Comparison of ENCODE assay signal across 25 cellular contexts in the genomic region with DNA sequence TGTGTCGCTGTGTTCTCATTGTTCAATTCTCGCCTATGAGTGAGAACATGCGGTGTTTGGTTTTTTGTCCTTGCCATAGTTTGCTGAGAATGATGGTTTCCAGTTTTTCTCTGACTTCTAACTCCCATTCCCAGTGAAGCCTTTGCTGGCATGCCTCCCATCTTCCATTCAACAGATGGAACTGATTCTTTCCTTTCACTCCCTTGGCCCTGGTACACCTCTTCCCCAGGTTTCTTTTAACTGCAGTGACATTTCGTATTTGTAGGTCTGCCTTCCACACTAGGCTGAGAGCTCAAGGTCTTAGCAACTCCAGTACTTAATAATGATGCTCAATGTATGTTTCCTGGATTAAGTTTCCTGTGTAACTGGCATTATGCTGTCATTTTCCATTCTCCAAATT. TPM values are rescaled to one million over a fixed set of nuclear protein-coding genes. Genes with fewer than 3 reads are reported as not detected.
DNase-seq lines count a peak whose midpoint lies in the region; FAIRE-seq and TF ChIP-seq lines count a peak whose summit lies in the region.
"Had no signal": no experiment of that assay in that cellular context is flagged by ENCODE, and none has a peak within 500 bp of the region (broad histone marks: within the 10 kb centered on the region; RNA-seq: fewer than 3 reads in every experiment).

No MANE protein-coding gene starts in this region.

- H3K4me3 ChIP-seq in breast epithelium: no peak overlapping the region
- H3K4me3 ChIP-seq in SK-N-SH (ENCODE audit: low read depth in 2 of 2, low read length in 1 of 2): no peak overlapping the region
- H3K4me3 ChIP-seq in testis: no peak overlapping the region
- H3K4me3 ChIP-seq: A549, SJCRH30 had no signal

- peaks cover 18% of the 10 kb centered on the region for H3K4me1 Mint-ChIP-seq in MCF 10A (ENCODE audit: insufficient read depth, unreplicated experiment)
- H3K4me1 Mint-ChIP-seq in activated T-helper 1 cell treated with anti-CD3 and anti-CD28 coated beads, Interleukin-12 subunit alpha, Interleukin-12 subunit beta, Interleukin-2, Interleukin-4 antibody, amounts not matched to agents 30 ng/mL and 10 ng/mL and 1 ng/mL, durations not matched to agents 14 hours and 24 hours and 36 hours (ENCODE audit: low read depth): no peaks in the 10 kb centered on the region
- H3K4me1 Mint-ChIP-seq: CD4-positive, alpha-beta memory T cell had no signal

- no peak overlapping the region for H3K4me3 Mint-ChIP-seq in MCF 10A (ENCODE audit: unreplicated experiment)
- H3K4me3 Mint-ChIP-seq in activated T-helper 1 cell treated with anti-CD3 and anti-CD28 coated beads, Interleukin-12 subunit alpha, Interleukin-12 subunit beta, Interleukin-2, Interleukin-4 antibody, amounts not matched to agents 30 ng/mL and 10 ng/mL and 1 ng/mL, durations not matched to agents 14 hours and 24 hours and 36 hours: no peak overlapping the region
- H3K4me3 Mint-ChIP-seq: CD4-positive, alpha-beta memory T cell had no signal

- H2AFZ ChIP-seq in SK-N-SH (ENCODE audit: low read depth): no peak overlapping the region

- H3K27ac Mint-ChIP-seq in MCF 10A (ENCODE audit: low read depth, unreplicated experiment): peak overlapping the region; percentile 32
- no peak overlapping the region for H3K27ac Mint-ChIP-seq in activated T-helper 1 cell treated with anti-CD3 and anti-CD28 coated beads, Interleukin-12 subunit alpha, Interleukin-12 subunit beta, Interleukin-2, Interleukin-4 antibody, amounts not matched to agents 30 ng/mL and 10 ng/mL and 1 ng/mL, durations not matched to agents 14 hours and 24 hours and 36 hours
- H3K27ac Mint-ChIP-seq: CD4-positive, alpha-beta memory T cell had no signal

- H3K9me2 ChIP-seq in SK-N-SH: no peaks in the 10 kb centered on the region

- H3K4me1 ChIP-seq in breast epithelium: peaks cover 0 to 7% of the 10 kb centered on the region in 2 donors
- peaks cover 4 to 15% of the 10 kb centered on the region in 2 experiments; a peak in 3 of 4 replicates for H3K4me1 ChIP-seq in SK-N-SH (ENCODE audit: control insufficient read depth in 1 of 2, insufficient read depth in 2 of 2, low read depth in 1 of 2, low read length in 1 of 2)
- H3K4me1 ChIP-seq in testis: no peaks in the 10 kb centered on the region
- H3K4me1 ChIP-seq: SJCRH30 had no signal

- CTCF ChIA-PET in MCF 10A (lab: Yijun Ruan, JAX) (interaction anchor here (0.6 to 0.7 kb wide), 2 partner anchors 479 to 496 kb away, joined by 3 read pairs; partner anchors contain the start of gene TRAPPC8), SK-N-SH (lab: Yijun Ruan, JAX) (interaction anchor here (1.5 to 2.2 kb wide), 3 partner anchors 12 to 47 kb away, joined by 5 to 7 read pairs (median 7); no protein-coding TSS in a partner anchor)

- H3F3A ChIP-seq in SK-N-SH (replicated peaks; ENCODE audit: insufficient read depth): peaks cover 4% of the 10 kb centered on the region

- H3K9me3 ChIP-seq in breast epithelium (no peaks in the 10 kb centered on the region), SK-N-SH (no peaks in the 10 kb centered on the region), testis (no peaks in the 10 kb centered on the region)
- H3K9me3 ChIP-seq: A549, SJCRH30 had no signal

- TF ChIP-seq EP300 in SK-N-SH (IDR thresholded peaks at IDR 0.05; ENCODE audit: borderline replicate concordance in 1 of 2, low read depth in 1 of 2, low read length in 1 of 2): no peak

- no peak for TF ChIP-seq RAD21 in SK-N-SH (IDR thresholded peaks at IDR 0.05; ENCODE audit: low read length)

- WGBS in SK-N-SH (ENCODE audit: low lambda C conversion rate): 88% methylated on average over 4 of the region's 4 CpGs
- WGBS in testis, 2 donors: 87 to 88% methylated on average over 4 of the region's 4 CpGs

- H3K9me3 Mint-ChIP-seq in MCF 10A (ENCODE audit: unreplicated experiment): peaks cover 3% of the 10 kb centered on the region
- H3K9me3 Mint-ChIP-seq in activated T-helper 1 cell treated with anti-CD3 and anti-CD28 coated beads, Interleukin-12 subunit alpha, Interleukin-12 subunit beta, Interleukin-2, Interleukin-4 antibody, amounts not matched to agents 30 ng/mL and 10 ng/mL and 1 ng/mL, durations not matched to agents 14 hours and 24 hours and 36 hours: no peaks in the 10 kb centered on the region
- H3K9me3 Mint-ChIP-seq: CD4-positive, alpha-beta memory T cell had no signal

- intact Hi-C loops in MCF 10A (cut with micrococcal nuclease): no loop called here
- intact Hi-C loops in breast epithelium (cut with DNase I; ENCODE audit: low total_unique reads): no loop called here
- intact Hi-C loops in testis (cut with DNase I; ENCODE audit: low total_unique reads): no loop called here
- intact Hi-C loops in activated T-helper 1 cell treated with anti-CD3 and anti-CD28 coated beads, Interleukin-12 subunit alpha, Interleukin-12 subunit beta, Interleukin-2, Interleukin-4 antibody, amounts not matched to agents 30 ng/mL and 10 ng/mL and 1 ng/mL, durations not matched to agents 14 hours and 24 hours and 36 hours (cut with micrococcal nuclease): no loop called here

- H3K36me3 Mint-ChIP-seq in MCF 10A (ENCODE audit: insufficient read depth, unreplicated experiment): peaks cover 9% of the 10 kb centered on the region
- no peaks in the 10 kb centered on the region for H3K36me3 Mint-ChIP-seq in activated T-helper 1 cell treated with anti-CD3 and anti-CD28 coated beads, Interleukin-12 subunit alpha, Interleukin-12 subunit beta, Interleukin-2, Interleukin-4 antibody, amounts not matched to agents 30 ng/mL and 10 ng/mL and 1 ng/mL, durations not matched to agents 14 hours and 24 hours and 36 hours (ENCODE audit: low read depth)
- H3K36me3 Mint-ChIP-seq: CD4-positive, alpha-beta memory T cell had no signal

- no peaks in the 10 kb centered on the region for H3K27me3 ChIP-seq in breast epithelium
- H3K27me3 ChIP-seq in SK-N-SH (ENCODE audit: insufficient read depth): no peaks in the 10 kb centered on the region
- H3K27me3 ChIP-seq in testis: no peaks in the 10 kb centered on the region
- H3K27me3 ChIP-seq: SJCRH30 had no signal

- no peak for FAIRE-seq in frontal cortex (lab: Jason Lieb, UNC)
- FAIRE-seq: A549, GM19239, HepG2 had no signal

- H3K27me3 Mint-ChIP-seq in MCF 10A (ENCODE audit: insufficient read depth, unreplicated experiment): no peaks in the 10 kb centered on the region
- H3K27me3 Mint-ChIP-seq in activated T-helper 1 cell treated with anti-CD3 and anti-CD28 coated beads, Interleukin-12 subunit alpha, Interleukin-12 subunit beta, Interleukin-2, Interleukin-4 antibody, amounts not matched to agents 30 ng/mL and 10 ng/mL and 1 ng/mL, durations not matched to agents 14 hours and 24 hours and 36 hours (ENCODE audit: insufficient read depth): peaks cover 10% of the 10 kb centered on the region

- POLR2A ChIA-PET in MCF 10A (lab: Yijun Ruan, JAX) (no interaction called here), SK-N-SH (lab: Yijun Ruan, JAX) (no interaction called here)

- TF ChIP-seq POLR2A in breast epithelium (IDR thresholded peaks at IDR 0.05): no peak
- no peak for TF ChIP-seq POLR2A in testis (IDR thresholded peaks at IDR 0.05)

- H3K36me3 ChIP-seq in breast epithelium (no peaks in the 10 kb centered on the region), SK-N-SH (replicated peaks in 1 of 2; ENCODE audit: control insufficient read depth in 1 of 2, insufficient read depth in 2 of 2, low read length in 1 of 2) (no peaks in the 10 kb centered on the region), testis (ENCODE audit: low read depth, missing control alignments) (no peaks in the 10 kb centered on the region)
- H3K36me3 ChIP-seq: SJCRH30 had no signal

- no peak overlapping the region for H3K4me2 ChIP-seq in SK-N-SH
- H3K4me2 ChIP-seq: A549 had no signal

- no peak for TF ChIP-seq CTCF in MCF 10A (IDR thresholded peaks at IDR 0.05; ENCODE audit: unreplicated experiment)
- TF ChIP-seq CTCF in breast epithelium (IDR thresholded peaks at IDR 0.05): no peak
- no peak for TF ChIP-seq CTCF in SK-N-SH (IDR thresholded peaks at IDR 0.05)
- TF ChIP-seq CTCF in testis (IDR thresholded peaks at IDR 0.05): no peak

- DNase-seq in MCF 10A (ENCODE audit: unreplicated experiment): no peak
- no peak for DNase-seq in breast epithelium (ENCODE audit: low spot score in 2 of 2)
- no peak for DNase-seq in SK-N-SH
- DNase-seq in cerebellum (ENCODE audit: low spot score): peak; percentile 71
- no peak for DNase-seq in frontal cortex (ENCODE audit: low spot score in 2 of 2)
- no peak for DNase-seq in testis
- DNase-seq in activated T-helper 1 cell treated with anti-CD3 and anti-CD28 coated beads, Interleukin-12 subunit alpha, Interleukin-12 subunit beta, Interleukin-2, Interleukin-4 antibody, amounts not matched to agents 30 ng/mL and 10 ng/mL and 1 ng/mL, durations not matched to agents 14 hours and 24 hours and 36 hours (ENCODE audit: low spot score): no peak
- DNase-seq: AML-193; CD4-positive, alpha-beta memory T cell; COR-L47; DMS79 treated with DMSO at 0.1 percent for 48 hours; Karpas-422; MV-4-11; NCI-H1105; NCI-H1436 treated with DMSO at 0.1 percent for 48 hours; NCI-H187 treated with DMSO at 0.1 percent for 48 hours; NCI-H2107; NCI-H226; NCI-H510A; PC-3; SJCRH30; T-helper 1 cell had no signal

- no TSS peak for BruUV-seq in MCF 10A (replicated peaks; lab: Mats Ljungman, UMichigan)

- H4K20me1 ChIP-seq in SK-N-SH (ENCODE audit: insufficient read depth): no peaks in the 10 kb centered on the region

- H3K27ac ChIP-seq in breast epithelium (no peak overlapping the region), SK-N-SH (ENCODE audit: low read depth in 2 of 2, low read length in 1 of 2) (no peak overlapping the region), testis (no peak overlapping the region)
- H3K27ac ChIP-seq: A549, SJCRH30 had no signal

- no peak overlapping the region for H3K9ac ChIP-seq in SK-N-SH

- H3K79me2 ChIP-seq in SK-N-SH (ENCODE audit: insufficient read depth): peaks cover 4% of the 10 kb centered on the region; the same call in 1 of the 2 replicates

TF ChIP-seq in SK-N-SH, 30 proteins besides CTCF, POLR2A, EP300 and RAD21:
- TF ChIP-seq TCF12 (IDR thresholded peaks at IDR 0.05) (peak; percentile 63; the same call in 1 of the 2 replicates), CHD2 (IDR thresholded peaks at IDR 0.05; ENCODE audit: low read length, partially characterized antibody) (no peak), NFIC (IDR thresholded peaks at IDR 0.05; ENCODE audit: borderline replicate concordance) (0 out of 2 replicates have a peak, but pooled peaks have one; percentile 9)

RNA-seq across cellular contexts. Expression of gene GAREM1, which starts 48.5 kb away (rescaled TPM):
- total RNA-seq in MCF 10A (2022): 21.4 and 24.0 TPM in 2 replicates
- 10 to 100 TPM in 2 of 3 donors, 1 to 10 TPM in 1; 7.8 to 13.4 (median 12.0) TPM for total RNA-seq in breast epithelium
- polyA plus RNA-seq in SK-N-SH (2012; rRNA removed): 2.8 and 3.3 TPM in 2 replicates
- polyA plus RNA-seq in SK-N-SH (2012; cell fraction: cytosol; rRNA removed): 2.0 and 2.9 TPM in 2 replicates
- 3.3 and 3.7 TPM in 2 replicates for polyA plus RNA-seq in SK-N-SH (2012; cell fraction: nucleus; rRNA removed)
- 12.9 TPM for total RNA-seq in cerebellum
- total RNA-seq in frontal cortex: 35.9 TPM
- total RNA-seq in testis: 10 to 100 TPM; 15.2 to 16.2 TPM
- polyA plus RNA-seq in testis (ENCODE audit: insufficient read depth, low read depth, low replicate concordance): 10.7 TPM
- total RNA-seq in activated T-helper 1 cell treated with anti-CD3 and anti-CD28 coated beads, Interleukin-12 subunit alpha, Interleukin-12 subunit beta, Interleukin-2, Interleukin-4 antibody, amounts not matched to agents 30 ng/mL and 10 ng/mL and 1 ng/mL, durations not matched to agents 14 hours and 24 hours and 36 hours: not detected in 2 replicates
